7 cellular contexts compared by ENCODE assay signal in genomic region chr19:45615795-45616708, GRCh38. TPM values are rescaled to one million over a fixed set of nuclear protein-coding genes. Genes with fewer than 3 reads are reported as not detected.
A peak's percentile ranks its signal among the peaks of the same experiment; 100 is the strongest.
DNase-seq lines count a peak whose midpoint lies in the region; ATAC-seq and TF ChIP-seq lines count a peak whose summit lies in the region.

No MANE protein-coding gene starts in this region.

- POLR2A ChIA-PET in WTC11 (lab: Charles Lee): interaction anchor here (0.7 to 2.1 kb wide), 13 partner anchors 10 to 211 kb away, joined by 3 to 13 read pairs (median 4); partner anchors contain the start of genes EML2, PPP1R13L and QPCTL

- peak overlapping the region; percentile 86 for H3K4me3 Mint-ChIP-seq in WTC11

- DNase-seq in GM19238 (ENCODE audit: insufficient read length, low spot score) (peak; percentile 55), NCI-H2029 (lab: John Stamatoyannopoulos, UW) (peak; percentile 93), WTC11 (ENCODE audit: low spot score) (peak; percentile 99), T47D (ENCODE audit: low read depth in 1 of 2, low spot score in 1 of 2) (peak; percentile 83 to 97), islet precursor cell (peak; percentile 98), NCI-H1092 treated with DMSO at 0.1 percent for 48 hours (lab: John Stamatoyannopoulos, UW) (no peak)
- peak; percentile 81 to 86 for DNase-seq in stimulated activated CD4-positive, alpha-beta T cell treated with anti-CD3 and anti-CD28 coated beads, Interleukin-2, amount 100 ng/mL, for 48 hours

- peak; percentile 96 for ATAC-seq in WTC11

- in situ Hi-C loops in T47D (cut with HindIII; ENCODE audit: low pct_unique_long_range_greater_than_20kb, low sequenced_read_pairs): no loop called here

- TF ChIP-seq CTCF in WTC11 (IDR thresholded peaks at IDR 0.05): no peak

- H3K36me3 Mint-ChIP-seq in WTC11: peaks cover 29% of the 10 kb centered on the region

- H3K27ac Mint-ChIP-seq in WTC11: peak overlapping the region; percentile 99

- no peaks in the 10 kb centered on the region for H3K27me3 Mint-ChIP-seq in WTC11 (ENCODE audit: low read depth)

- no peaks in the 10 kb centered on the region for H3K9me3 Mint-ChIP-seq in WTC11

- CTCF ChIA-PET in WTC11 (lab: Charles Lee): interaction anchor here (0.7 to 6.2 kb wide), 23 partner anchors 8 to 177 kb away, joined by 3 to 86 read pairs (median 4); partner anchors contain the start of genes EML2 and QPCTL

- 0 out of 2 replicates have a peak, but pooled peaks cover 7% of the 10 kb centered on the region for H3K4me1 Mint-ChIP-seq in WTC11

TF ChIP-seq in WTC11, 78 proteins besides CTCF, POLR2A, EP300 and RAD21:
- peak; percentile 67 for TF ChIP-seq MAX (CRISPR knock-in tag; IDR thresholded peaks at IDR 0.05)
- TF ChIP-seq CREB1 (CRISPR knock-in tag; IDR thresholded peaks at IDR 0.05): no peak
- TF ChIP-seq JAZF1 (CRISPR knock-in tag; IDR thresholded peaks at IDR 0.05): no peak
- TF ChIP-seq PRDM15 (CRISPR knock-in tag; IDR thresholded peaks at IDR 0.05): peak; percentile 69
- TF ChIP-seq IRF2 (CRISPR knock-in tag; IDR thresholded peaks at IDR 0.05; ENCODE audit: borderline replicate concordance, low read depth): no peak
- TF ChIP-seq RELA (CRISPR knock-in tag; IDR thresholded peaks at IDR 0.05; ENCODE audit: borderline replicate concordance): no peak
- no peak for TF ChIP-seq TEAD1 (CRISPR knock-in tag; IDR thresholded peaks at IDR 0.05)
- TF ChIP-seq SMAD3 (CRISPR knock-in tag; IDR thresholded peaks at IDR 0.05; ENCODE audit: borderline replicate concordance): no peak
- TF ChIP-seq, protein P1, sequence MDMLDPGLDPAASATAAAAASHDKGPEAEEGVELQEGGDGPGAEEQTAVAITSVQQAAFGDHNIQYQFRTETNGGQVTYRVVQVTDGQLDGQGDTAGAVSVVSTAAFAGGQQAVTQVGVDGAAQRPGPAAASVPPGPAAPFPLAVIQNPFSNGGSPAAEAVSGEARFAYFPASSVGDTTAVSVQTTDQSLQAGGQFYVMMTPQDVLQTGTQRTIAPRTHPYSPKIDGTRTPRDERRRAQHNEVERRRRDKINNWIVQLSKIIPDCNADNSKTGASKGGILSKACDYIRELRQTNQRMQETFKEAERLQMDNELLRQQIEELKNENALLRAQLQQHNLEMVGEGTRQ (CRISPR knock-in tag; IDR thresholded peaks at IDR 0.05): 0 out of 2 replicates have a peak, but pooled peaks have one; percentile 24
- TF ChIP-seq MYBL2 (CRISPR knock-in tag; IDR thresholded peaks at IDR 0.05): no peak
- no peak for TF ChIP-seq ATF1 (CRISPR knock-in tag; IDR thresholded peaks at IDR 0.05)
- peak; percentile 44; the same call in 1 of the 2 replicates for TF ChIP-seq USF1 (CRISPR knock-in tag; IDR thresholded peaks at IDR 0.05)
- peak; percentile 47; the same call in 1 of the 2 replicates for TF ChIP-seq ETV6 (CRISPR knock-in tag; IDR thresholded peaks at IDR 0.05)
- peak; percentile 45; the same call in 1 of the 2 replicates for TF ChIP-seq SP1 (CRISPR knock-in tag; conservative IDR thresholded peaks at IDR 0.05)

RNA-seq across cellular contexts. Expression of gene GPR4, which starts 14.0 kb away (rescaled TPM):
- total RNA-seq in WTC11 (2021): 0.11 to 0.48 TPM (median 0.44 TPM) in 3 replicates

RNA-seq across cellular contexts. Expression of gene EML2, which starts 23.1 kb away (rescaled TPM):
- 51.5 to 63.3 TPM (median 62.5 TPM) in 3 replicates for total RNA-seq in WTC11 (2021)

RNA-seq across cellular contexts. Expression of gene OPA3, which starts 31.4 kb away (rescaled TPM):
- total RNA-seq in WTC11 (2021): 10.1 to 16.1 TPM (median 14.9 TPM) in 3 replicates

RNA-seq across cellular contexts. Expression of gene GIPR, which starts 52.0 kb away (rescaled TPM):
- total RNA-seq in WTC11 (2021): 1.6 to 1.8 TPM (median 1.7 TPM) in 3 replicates
